ENCODE assay signal across 11 cellular contexts in genomic region chr7:26195182-26195581, GRCh38. TPM values are rescaled to one million over a fixed set of nuclear protein-coding genes. Genes with fewer than 3 reads are reported as not detected.
A peak's percentile ranks its signal among the peaks of the same experiment; 100 is the strongest.
DNase-seq lines count a peak whose midpoint lies in the region; ATAC-seq and TF ChIP-seq lines count a peak whose summit lies in the region.
"Had no signal": no experiment of that assay in that cellular context is flagged by ENCODE, and none has a peak within 500 bp of the region (broad histone marks: within the 10 kb centered on the region; RNA-seq: fewer than 3 reads in every experiment).

No MANE protein-coding gene starts in this region.

- H3K27ac Mint-ChIP-seq in activated naive CD4-positive, alpha-beta T cell treated with anti-CD3 and anti-CD28 coated beads, Interleukin-2, amount 50 U/mL, for 24 hours: peak overlapping the region; percentile 77
- H3K27ac Mint-ChIP-seq in endodermal cell: peak overlapping the region; percentile 87
- peak overlapping the region; percentile 100 for H3K27ac Mint-ChIP-seq in stimulated activated effector memory CD8-positive, alpha-beta T cell treated with anti-CD3 and anti-CD28 coated beads, Interleukin-12 subunit alpha, Interleukin-12 subunit beta, amount 100 ng/mL, for 72 hours

- peaks cover 70% of the 10 kb centered on the region for H3K4me1 Mint-ChIP-seq in activated naive CD4-positive, alpha-beta T cell treated with anti-CD3 and anti-CD28 coated beads, Interleukin-2, amount 50 U/mL, for 24 hours
- peaks cover 39% of the 10 kb centered on the region for H3K4me1 Mint-ChIP-seq in endodermal cell
- H3K4me1 Mint-ChIP-seq in stimulated activated effector memory CD8-positive, alpha-beta T cell treated with anti-CD3 and anti-CD28 coated beads, Interleukin-12 subunit alpha, Interleukin-12 subunit beta, amount 100 ng/mL, for 72 hours: peaks cover 69% of the 10 kb centered on the region

- intact Hi-C loops in Panc1 (cut with micrococcal nuclease; ENCODE audit: unreplicated experiment): no loop called here

- POLR2A ChIA-PET in Panc1 (lab: Charles Lee): interaction anchor here (0.6 to 0.7 kb wide), 2 partner anchors 48 to 348 kb away, joined by 7 to 16 read pairs; no protein-coding TSS in a partner anchor
- POLR2A ChIA-PET in GM10248 (lab: Yijun Ruan, JAX): interaction anchor here (0.6 to 1.3 kb wide), 7 partner anchors 12 to 170 kb away, joined by 3 to 8 read pairs (median 6); no protein-coding TSS in a partner anchor

- TF ChIP-seq CTCF in Panc1 (IDR thresholded peaks at IDR 0.05): no peak
- no peak for TF ChIP-seq CTCF in endodermal cell (conservative IDR thresholded peaks at IDR 0.05)
- TF ChIP-seq CTCF in GM10248 (IDR thresholded peaks at IDR 0.05; ENCODE audit: control extremely low read depth, extremely low read depth, low read depth, missing control alignments): no peak

- peak overlapping the region in 1 of 2 experiments; percentile 98; a peak in 3 of 4 replicates for H3K4me3 ChIP-seq in Panc1 (ENCODE audit: low read depth in 2 of 2, low read length in 2 of 2)
- peak overlapping the region; percentile 94 for H3K4me3 ChIP-seq in endodermal cell (ENCODE audit: low read length)

- CTCF ChIA-PET in Panc1 (lab: Charles Lee): interaction anchor here (0.7 kb wide), 1 partner anchor 10 kb away, joined by 5 read pairs; no protein-coding TSS in a partner anchor
- CTCF ChIA-PET in GM10248 (lab: Yijun Ruan, JAX): interaction anchor here (0.9 to 1.3 kb wide), 3 partner anchors 28 to 104 kb away, joined by 3 to 4 read pairs (median 3); partner anchors contain the start of gene NFE2L3

- peaks cover 75% of the 10 kb centered on the region for H3K36me3 Mint-ChIP-seq in activated naive CD4-positive, alpha-beta T cell treated with anti-CD3 and anti-CD28 coated beads, Interleukin-2, amount 50 U/mL, for 24 hours
- H3K36me3 Mint-ChIP-seq in endodermal cell (ENCODE audit: low read depth): peaks cover 93% of the 10 kb centered on the region
- peaks cover 100% of the 10 kb centered on the region for H3K36me3 Mint-ChIP-seq in stimulated activated effector memory CD8-positive, alpha-beta T cell treated with anti-CD3 and anti-CD28 coated beads, Interleukin-12 subunit alpha, Interleukin-12 subunit beta, amount 100 ng/mL, for 72 hours

- no TSS peak for BruUV-seq in Panc1 (replicated peaks; lab: Mats Ljungman, UMichigan)

- H3K9ac ChIP-seq in endodermal cell (ENCODE audit: extremely low read depth, low read length, poor library complexity, severe bottlenecking): peak overlapping the region; percentile 100

- DNase-seq in activated naive CD4-positive, alpha-beta T cell (lab: John Stamatoyannopoulos, UW): no peak
- no peak for DNase-seq in Panc1 (ENCODE audit: low read depth, low spot score)
- no peak for DNase-seq in endodermal cell
- DNase-seq in stimulated activated effector memory CD8-positive, alpha-beta T cell treated with anti-CD3 and anti-CD28 coated beads, Interleukin-12 subunit alpha, Interleukin-12 subunit beta, amount 100 ng/mL, for 72 hours (ENCODE audit: low spot score in 2 of 2): no peak
- DNase-seq in mucosa of gallbladder (ENCODE audit: low spot score): no peak
- no peak for DNase-seq in stimulated activated CD4-positive, alpha-beta T cell treated with anti-CD3 and anti-CD28 coated beads, Interleukin-2, amount 100 ng/mL, for 48 hours
- DNase-seq in GM10248 (ENCODE audit: extremely low spot score): no peak
- DNase-seq: aorta, NCI-H1694 had no signal

- H3K4me1 ChIP-seq in Panc1 (ENCODE audit: control insufficient read depth, insufficient read depth, low read length): peaks cover 70% of the 10 kb centered on the region
- H3K4me1 ChIP-seq in endodermal cell (ENCODE audit: control insufficient read depth, insufficient read depth, low read length): peaks cover 5% of the 10 kb centered on the region

- peak overlapping the region; percentile 100 for H3K4me3 Mint-ChIP-seq in activated naive CD4-positive, alpha-beta T cell treated with anti-CD3 and anti-CD28 coated beads, Interleukin-2, amount 50 U/mL, for 24 hours
- peak overlapping the region; percentile 100 for H3K4me3 Mint-ChIP-seq in endodermal cell
- H3K4me3 Mint-ChIP-seq in stimulated activated effector memory CD8-positive, alpha-beta T cell treated with anti-CD3 and anti-CD28 coated beads, Interleukin-12 subunit alpha, Interleukin-12 subunit beta, amount 100 ng/mL, for 72 hours: peak overlapping the region; percentile 99

- ATAC-seq in Panc1: no peak
- no peak for ATAC-seq in stimulated activated effector memory CD8-positive, alpha-beta T cell treated with anti-CD3 and anti-CD28 coated beads, Interleukin-12 subunit alpha, Interleukin-12 subunit beta, amount 100 ng/mL, for 72 hours
- ATAC-seq: esophagus mucosa had no signal

- 91 to 98% methylated on average over 4 to 5 of the region's 5 CpGs for WGBS in endodermal cell (ENCODE audit: insufficient coverage in 1 of 2, insufficient read length in 1 of 2), 2 experiments

- in situ Hi-C loops in Panc1 (cut with HindIII; ENCODE audit: low pct_unique_long_range_greater_than_20kb, low sequenced_read_pairs): no loop called here

- no peaks in the 10 kb centered on the region for H3K9me3 Mint-ChIP-seq in activated naive CD4-positive, alpha-beta T cell treated with anti-CD3 and anti-CD28 coated beads, Interleukin-2, amount 50 U/mL, for 24 hours
- no peaks in the 10 kb centered on the region for H3K9me3 Mint-ChIP-seq in endodermal cell
- H3K9me3 Mint-ChIP-seq in stimulated activated effector memory CD8-positive, alpha-beta T cell treated with anti-CD3 and anti-CD28 coated beads, Interleukin-12 subunit alpha, Interleukin-12 subunit beta, amount 100 ng/mL, for 72 hours: no peaks in the 10 kb centered on the region

- H3K36me3 ChIP-seq in Panc1 (ENCODE audit: control insufficient read depth, insufficient read depth, low read length) (peaks cover 84% of the 10 kb centered on the region), endodermal cell (ENCODE audit: control insufficient read depth, insufficient read depth, low read length) (peaks cover 96% of the 10 kb centered on the region)

- H3K9me3 ChIP-seq in Panc1 (ENCODE audit: control insufficient read depth, insufficient read depth, low read depth, low read length) (no peaks in the 10 kb centered on the region), endodermal cell (ENCODE audit: control insufficient read depth, low read length) (no peaks in the 10 kb centered on the region)

- H3K27ac ChIP-seq in Panc1 (ENCODE audit: low read length) (peak overlapping the region; percentile 100; the same call in 1 of the 2 replicates), endodermal cell (ENCODE audit: low read depth, low read length) (no peak overlapping the region)

- H3K27me3 Mint-ChIP-seq in activated naive CD4-positive, alpha-beta T cell treated with anti-CD3 and anti-CD28 coated beads, Interleukin-2, amount 50 U/mL, for 24 hours: no peaks in the 10 kb centered on the region
- H3K27me3 Mint-ChIP-seq in endodermal cell (ENCODE audit: insufficient read depth): no peaks in the 10 kb centered on the region

- H3K27me3 ChIP-seq in Panc1 (ENCODE audit: control insufficient read depth, insufficient read depth, low read length) (no peaks in the 10 kb centered on the region), endodermal cell (ENCODE audit: control insufficient read depth, insufficient read depth, low read length, poor library complexity, severe bottlenecking) (no peaks in the 10 kb centered on the region)

RNA-seq across cellular contexts. Expression of gene HNRNPA2B1, which starts 5.4 kb away (rescaled TPM):
- total RNA-seq in Panc1 (2021; ENCODE audit: unreplicated experiment): 819 TPM
- 815 TPM for polyA plus RNA-seq in Panc1 (2012; ENCODE audit: insufficient read length)
- 1,000 to 10,000 TPM in 1 of 2 donors, 100 to 1,000 TPM in 1; 913 to 1,007 TPM for total RNA-seq in endodermal cell
- polyA plus RNA-seq in endodermal cell (2013, experiment 1 of 2): 1,106 TPM
- 1,007 TPM for polyA plus RNA-seq in endodermal cell (2013, experiment 2 of 2)
- 344 TPM for total RNA-seq in mucosa of gallbladder

RNA-seq across cellular contexts. Expression of gene CBX3, which starts 6.4 kb away (rescaled TPM):
- total RNA-seq in Panc1 (2021; ENCODE audit: unreplicated experiment) (308 TPM), endodermal cell (100 to 1,000 TPM; 213 to 219 TPM), mucosa of gallbladder (71.9 TPM)
- 136 TPM for polyA plus RNA-seq in Panc1 (2012; ENCODE audit: insufficient read length)
- 277 TPM for polyA plus RNA-seq in endodermal cell (2013, experiment 1 of 2)
- 276 TPM for polyA plus RNA-seq in endodermal cell (2013, experiment 2 of 2)

RNA-seq across cellular contexts. Expression of gene NFE2L3, which starts 43.2 kb away (rescaled TPM):
- 78.5 TPM for total RNA-seq in Panc1 (2021; ENCODE audit: unreplicated experiment)
- 47.6 TPM for polyA plus RNA-seq in Panc1 (2012; ENCODE audit: insufficient read length)
- total RNA-seq in endodermal cell: 10 to 100 TPM; 20.2 to 48.4 TPM
- 14.4 TPM for polyA plus RNA-seq in endodermal cell (2013, experiment 1 of 2)
- 11.3 TPM for polyA plus RNA-seq in endodermal cell (2013, experiment 2 of 2)
- total RNA-seq in mucosa of gallbladder: 8.7 TPM
